ENCODE assay signal across 1 cellular context in the genomic region with DNA sequence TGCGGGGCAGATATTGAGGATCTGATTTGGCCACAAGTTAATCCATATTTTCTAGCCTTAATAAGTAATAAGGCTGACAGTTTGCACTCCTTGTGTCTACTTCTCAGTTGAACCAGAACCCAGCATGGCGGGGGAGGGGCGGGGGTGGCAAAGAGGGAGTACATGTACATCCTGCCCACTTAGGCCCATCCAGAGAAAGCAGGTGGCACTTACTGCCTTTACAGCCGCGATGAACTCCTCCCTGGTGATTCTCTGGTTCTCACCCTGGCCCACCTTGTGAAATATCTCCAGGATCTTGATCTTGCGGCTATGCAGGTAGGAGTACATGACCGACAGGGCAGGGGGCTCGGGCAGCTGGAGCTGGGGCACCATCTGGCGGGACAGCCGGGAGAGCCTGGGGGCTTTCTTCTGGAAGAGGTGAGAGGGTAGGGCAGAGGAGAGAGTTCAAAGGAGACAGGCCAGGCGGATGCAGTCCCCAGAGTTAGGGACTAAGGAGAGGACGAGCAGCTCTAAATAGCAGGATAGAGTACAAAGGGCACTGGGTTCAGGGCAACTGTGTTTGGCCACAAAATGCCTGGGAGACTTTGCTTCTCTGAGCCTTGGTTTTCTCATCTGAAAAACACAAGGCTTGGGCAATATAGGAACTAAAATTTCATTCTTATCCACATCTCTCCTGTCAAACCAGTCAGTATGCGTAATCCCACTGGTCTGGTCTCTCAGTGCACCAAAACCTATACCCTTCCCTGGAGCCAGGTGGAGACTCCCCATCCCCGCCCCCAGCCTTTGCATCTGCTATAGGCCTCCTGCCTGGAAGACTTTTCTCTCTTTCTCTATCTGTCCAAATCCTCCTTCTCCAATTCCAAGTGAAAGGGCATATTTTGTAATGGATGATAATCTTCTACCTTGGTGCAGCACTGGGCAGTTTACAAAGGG.
TF ChIP-seq lines count a peak whose summit lies in the region.

No MANE protein-coding gene starts in this region.

TF ChIP-seq in IMR-90, 13 proteins besides CTCF, POLR2A, EP300 and RAD21 (continued from another document):
- TF ChIP-seq, protein P1, sequence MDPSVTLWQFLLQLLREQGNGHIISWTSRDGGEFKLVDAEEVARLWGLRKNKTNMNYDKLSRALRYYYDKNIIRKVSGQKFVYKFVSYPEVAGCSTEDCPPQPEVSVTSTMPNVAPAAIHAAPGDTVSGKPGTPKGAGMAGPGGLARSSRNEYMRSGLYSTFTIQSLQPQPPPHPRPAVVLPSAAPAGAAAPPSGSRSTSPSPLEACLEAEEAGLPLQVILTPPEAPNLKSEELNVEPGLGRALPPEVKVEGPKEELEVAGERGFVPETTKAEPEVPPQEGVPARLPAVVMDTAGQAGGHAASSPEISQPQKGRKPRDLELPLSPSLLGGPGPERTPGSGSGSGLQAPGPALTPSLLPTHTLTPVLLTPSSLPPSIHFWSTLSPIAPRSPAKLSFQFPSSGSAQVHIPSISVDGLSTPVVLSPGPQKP (IDR thresholded peaks at IDR 0.05; ENCODE audit: borderline replicate concordance, low read depth, low read length) = no peak
- TF ChIP-seq SMC3 (IDR thresholded peaks at IDR 0.05; ENCODE audit: low read depth, low read length) = no peak
- TF ChIP-seq MAFK (IDR thresholded peaks at IDR 0.05; ENCODE audit: low read depth, low read length) = no peak
- no peak for TF ChIP-seq MXI1 (IDR thresholded peaks at IDR 0.05; ENCODE audit: borderline replicate concordance, low read depth, low read length)
- no peak for TF ChIP-seq FOS (IDR thresholded peaks at IDR 0.05; ENCODE audit: low read depth, low read length)
- TF ChIP-seq RFX5 (IDR thresholded peaks at IDR 0.05; ENCODE audit: low read depth, low read length) = no peak
- TF ChIP-seq MAZ (IDR thresholded peaks at IDR 0.05; ENCODE audit: borderline replicate concordance, low read depth, low read length) = no peak
- no peak for TF ChIP-seq RCOR1 (IDR thresholded peaks at IDR 0.05; ENCODE audit: insufficient replicate concordance, low read length)
- no peak for TF ChIP-seq USF2 (IDR thresholded peaks at IDR 0.05; ENCODE audit: low read depth, low read length)
- TF ChIP-seq BHLHE40 (IDR thresholded peaks at IDR 0.05; ENCODE audit: low read depth, low read length) = no peak
